ENCODE assay signal across 8 cellular contexts in the genomic region with DNA sequence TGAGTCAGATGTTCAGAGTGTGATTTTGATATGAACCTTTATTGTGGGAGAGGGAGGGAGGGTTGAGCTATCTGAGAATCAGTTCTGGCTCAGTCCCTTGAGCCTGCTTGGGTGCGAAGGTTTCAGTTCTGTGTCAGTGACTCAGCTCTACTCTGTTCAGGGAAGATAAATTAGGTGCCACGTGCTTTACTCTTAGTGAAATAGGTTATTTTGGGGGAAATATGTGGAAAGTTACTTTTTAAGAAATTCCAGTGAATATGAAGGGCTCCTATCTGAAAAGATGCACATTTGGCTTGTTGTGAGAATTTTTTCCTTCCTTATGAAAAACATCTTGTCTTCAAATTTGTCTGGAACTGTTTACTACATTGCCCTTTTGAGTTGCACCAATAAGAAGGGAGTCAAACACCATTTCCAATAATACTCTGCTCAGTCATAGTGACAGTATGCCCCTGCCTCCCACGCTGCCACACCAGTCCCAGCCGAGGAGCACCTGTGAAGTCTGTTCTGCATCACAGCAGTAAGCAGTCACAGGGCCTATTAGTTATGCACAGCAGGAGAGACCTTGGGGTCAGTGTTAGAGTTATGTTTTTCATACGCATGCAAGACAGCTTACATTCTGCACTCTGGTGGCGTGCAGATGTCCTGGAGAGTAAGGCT. TPM values are rescaled to one million over a fixed set of nuclear protein-coding genes. Genes with fewer than 3 reads are reported as not detected.
DNase-seq lines count a peak whose midpoint lies in the region; ATAC-seq and TF ChIP-seq lines count a peak whose summit lies in the region.

No MANE protein-coding gene starts in this region.

- no peaks in the 10 kb centered on the region for H3K36me3 Mint-ChIP-seq in activated T-helper 1 cell treated with anti-CD3 and anti-CD28 coated beads, Interleukin-12 subunit alpha, Interleukin-12 subunit beta, Interleukin-2, Interleukin-4 antibody, amounts not matched to agents 30 ng/mL and 10 ng/mL and 1 ng/mL, durations not matched to agents 14 hours and 24 hours and 36 hours (ENCODE audit: low read depth)

- peak; percentile 94 for ATAC-seq in GM18870 (IDR thresholded peaks at IDR 0.05; ENCODE audit: unreplicated experiment)
- ATAC-seq in stimulated activated naive CD8-positive, alpha-beta T cell treated with anti-CD3 and anti-CD28 coated beads, Interleukin-15, Interleukin-2, amounts not matched to agents 100 U/mL and 50 U/mL, for 24 hours: peak; percentile 97

- no peak overlapping the region for H3K27ac ChIP-seq in HEK293 (ENCODE audit: extremely low read depth, low read depth, low read length)

- H3K9me3 Mint-ChIP-seq in activated T-helper 1 cell treated with anti-CD3 and anti-CD28 coated beads, Interleukin-12 subunit alpha, Interleukin-12 subunit beta, Interleukin-2, Interleukin-4 antibody, amounts not matched to agents 30 ng/mL and 10 ng/mL and 1 ng/mL, durations not matched to agents 14 hours and 24 hours and 36 hours: peaks cover 3% of the 10 kb centered on the region

- H3K4me3 Mint-ChIP-seq in activated T-helper 1 cell treated with anti-CD3 and anti-CD28 coated beads, Interleukin-12 subunit alpha, Interleukin-12 subunit beta, Interleukin-2, Interleukin-4 antibody, amounts not matched to agents 30 ng/mL and 10 ng/mL and 1 ng/mL, durations not matched to agents 14 hours and 24 hours and 36 hours: no peak overlapping the region

- peaks cover 5% of the 10 kb centered on the region; the same call in 1 of the 2 replicates for H3K4me1 ChIP-seq in HEK293 (ENCODE audit: control insufficient read depth, insufficient read depth, low read length)

- no peaks in the 10 kb centered on the region for H3K9me3 ChIP-seq in HEK293 (ENCODE audit: control insufficient read depth, insufficient read depth, low read depth, low read length)

- DNase-seq in NCI-H69 (lab: John Stamatoyannopoulos, UW): peak; percentile 79
- peak; percentile 57 for DNase-seq in fibroblast of pulmonary artery (ENCODE audit: low read depth)
- peak; percentile 57 for DNase-seq in stimulated activated naive CD8-positive, alpha-beta T cell treated with anti-CD3 and anti-CD28 coated beads, Interleukin-15, Interleukin-2, amounts not matched to agents 100 U/mL and 50 U/mL, for 24 hours
- DNase-seq in activated T-helper 1 cell treated with anti-CD3 and anti-CD28 coated beads, Interleukin-12 subunit alpha, Interleukin-12 subunit beta, Interleukin-2, Interleukin-4 antibody, amounts not matched to agents 30 ng/mL and 10 ng/mL and 1 ng/mL, durations not matched to agents 14 hours and 24 hours and 36 hours (ENCODE audit: low spot score): no peak
- no peak for DNase-seq in dermis blood vessel endothelial cell
- DNase-seq in NCI-H2107 treated with DMSO at 0.1 percent for 48 hours (lab: John Stamatoyannopoulos, UW; ENCODE audit: unreplicated experiment): no peak

- H3K4me1 Mint-ChIP-seq in activated T-helper 1 cell treated with anti-CD3 and anti-CD28 coated beads, Interleukin-12 subunit alpha, Interleukin-12 subunit beta, Interleukin-2, Interleukin-4 antibody, amounts not matched to agents 30 ng/mL and 10 ng/mL and 1 ng/mL, durations not matched to agents 14 hours and 24 hours and 36 hours (ENCODE audit: low read depth): peaks cover 30% of the 10 kb centered on the region

- H3K4me3 ChIP-seq in HEK293 (ENCODE audit: low read depth, low read length) (no peak overlapping the region), fibroblast of pulmonary artery (replicated peaks; ENCODE audit: low read depth, low read length) (no peak overlapping the region)

- no peak for TF ChIP-seq CTCF in HEK293 (tag by site-specific recombination; IDR thresholded peaks at IDR 0.05)
- no peak for TF ChIP-seq CTCF in fibroblast of pulmonary artery (IDR thresholded peaks at IDR 0.05; ENCODE audit: low read length, missing control alignments)

- no peak overlapping the region for H3K27ac Mint-ChIP-seq in activated T-helper 1 cell treated with anti-CD3 and anti-CD28 coated beads, Interleukin-12 subunit alpha, Interleukin-12 subunit beta, Interleukin-2, Interleukin-4 antibody, amounts not matched to agents 30 ng/mL and 10 ng/mL and 1 ng/mL, durations not matched to agents 14 hours and 24 hours and 36 hours

- no peaks in the 10 kb centered on the region for H3K27me3 Mint-ChIP-seq in activated T-helper 1 cell treated with anti-CD3 and anti-CD28 coated beads, Interleukin-12 subunit alpha, Interleukin-12 subunit beta, Interleukin-2, Interleukin-4 antibody, amounts not matched to agents 30 ng/mL and 10 ng/mL and 1 ng/mL, durations not matched to agents 14 hours and 24 hours and 36 hours (ENCODE audit: insufficient read depth)

- no peaks in the 10 kb centered on the region for H3K36me3 ChIP-seq in HEK293 (ENCODE audit: control insufficient read depth in 2 of 2, insufficient read depth in 1 of 2, low read length in 2 of 2)

- POLR2A ChIA-PET in HEK293 (lab: Yijun Ruan, JAX): no interaction called here

- CTCF ChIA-PET in HEK293 (lab: Yijun Ruan, JAX): interaction anchor here (0.8 to 1.2 kb wide), 2 partner anchors 23 to 352 kb away, joined by 4 read pairs; no protein-coding TSS in a partner anchor

- intact Hi-C loops in activated T-helper 1 cell treated with anti-CD3 and anti-CD28 coated beads, Interleukin-12 subunit alpha, Interleukin-12 subunit beta, Interleukin-2, Interleukin-4 antibody, amounts not matched to agents 30 ng/mL and 10 ng/mL and 1 ng/mL, durations not matched to agents 14 hours and 24 hours and 36 hours (cut with micrococcal nuclease): no loop called here

TF ChIP-seq in HEK293, 187 proteins besides CTCF, POLR2A, EP300 and RAD21:
- no peak for TF ChIP-seq TRIM28 (IDR thresholded peaks at IDR 0.05; ENCODE audit: borderline replicate concordance, low read length)
- TF ChIP-seq ZIC2 (tag by site-specific recombination; IDR thresholded peaks at IDR 0.05): peak; percentile 43; the same call in 1 of the 2 replicates

RNA-seq across cellular contexts. Expression of a gene that starts 32.8 kb away (rescaled TPM):
- total RNA-seq in activated T-helper 1 cell treated with anti-CD3 and anti-CD28 coated beads, Interleukin-12 subunit alpha, Interleukin-12 subunit beta, Interleukin-2, Interleukin-4 antibody, amounts not matched to agents 30 ng/mL and 10 ng/mL and 1 ng/mL, durations not matched to agents 14 hours and 24 hours and 36 hours: not detected in 2 replicates
- total RNA-seq in dermis blood vessel endothelial cell: 0.09 and 0.17 TPM in 2 replicates

Comparison
In these comparisons a context has a peak if more than half of its experiments do, and no peak if none do; other contexts are left out.
1. DNase-seq: peak in NCI-H69 (single experiment), fibroblast of pulmonary artery (single experiment) and stimulated activated naive CD8-positive, alpha-beta T cell treated with anti-CD3 and anti-CD28 coated beads, Interleukin-15, Interleukin-2, amounts not matched to agents 100 U/mL and 50 U/mL, for 24 hours (single experiment); none in activated T-helper 1 cell treated with anti-CD3 and anti-CD28 coated beads, Interleukin-12 subunit alpha, Interleukin-12 subunit beta, Interleukin-2, Interleukin-4 antibody, amounts not matched to agents 30 ng/mL and 10 ng/mL and 1 ng/mL, durations not matched to agents 14 hours and 24 hours and 36 hours (single experiment), dermis blood vessel endothelial cell (single experiment) and NCI-H2107 treated with DMSO at 0.1 percent for 48 hours (single experiment).